8 cellular contexts compared by ENCODE assay signal in genomic region chr19:48842744-48843162, GRCh38. TPM values are rescaled to one million over a fixed set of nuclear protein-coding genes. Genes with fewer than 3 reads are reported as not detected.
DNase-seq lines count a peak whose midpoint lies in the region; ATAC-seq and TF ChIP-seq lines count a peak whose summit lies in the region.

No MANE protein-coding gene starts in this region.

- H3K23me2 ChIP-seq in H9 (ENCODE audit: insufficient read length, low read depth, low read length, poor library complexity, severe bottlenecking), result no peaks in the 10 kb centered on the region

- no peak overlapping the region for H3K27ac ChIP-seq in H9 (ENCODE audit: insufficient read length, low read depth, low read length)

- no peak overlapping the region for H3K23ac ChIP-seq in H9 (ENCODE audit: insufficient read length, low read depth, low read length)

- no peak overlapping the region for H4K8ac ChIP-seq in H9 (replicated peaks; ENCODE audit: insufficient read length, low read depth, low read length)

- no peaks in the 10 kb centered on the region for H3K27me3 ChIP-seq in BJ (ENCODE audit: control insufficient read depth, insufficient read depth, low read length)
- H3K27me3 ChIP-seq in H9 (ENCODE audit: insufficient read depth, low read length), result no peaks in the 10 kb centered on the region

- no peak for DNase-seq in BJ (ENCODE audit: low read depth)
- DNase-seq in H9, result peak; percentile 71
- DNase-seq in NCI-H748 treated with DMSO at 0.1 percent for 48 hours (lab: John Stamatoyannopoulos, UW), result peak; percentile 55
- DNase-seq in activated T-cell treated with anti-CD3 and anti-CD28 coated beads, Interleukin-2, amount 50 U/mL, for 1 hour, result peak; percentile 49
- DNase-seq in fibroblast of mammary gland (ENCODE audit: low read depth), result peak; percentile 61
- peak; percentile 70 for DNase-seq in nephron progenitor cell

- CTCF ChIA-PET in BJ (lab: Yijun Ruan, JAX), result interaction anchor here (0.6 to 10.7 kb wide), 33 partner anchors 9 to 255 kb away, joined by 3 to 195 read pairs (median 4); partner anchors contain the start of genes BAX, BCAT2 and CA11

- no peak overlapping the region for H2AFZ ChIP-seq in H9 (ENCODE audit: low read length)

- no peak overlapping the region for H3K4me3 ChIP-seq in BJ (ENCODE audit: low read depth, low read length)
- no peak overlapping the region for H3K4me3 ChIP-seq in fibroblast of mammary gland (ENCODE audit: control insufficient read depth, low read depth, low read length)

- no peak overlapping the region for H3K4me2 ChIP-seq in H9 (ENCODE audit: insufficient read depth, insufficient read length, low read length)

- H3K27me3 Mint-ChIP-seq in H9 (ENCODE audit: low read depth) (no peaks in the 10 kb centered on the region), nephron progenitor cell (ENCODE audit: low read depth, poor library complexity) (peaks cover 3% of the 10 kb centered on the region)

- no peak overlapping the region for H2BK5ac ChIP-seq in H9 (ENCODE audit: insufficient read length, low read length)

- no peak overlapping the region for H2AK5ac ChIP-seq in H9 (ENCODE audit: insufficient read length, low read length)

- peaks cover 10% of the 10 kb centered on the region for H3K36me3 ChIP-seq in BJ (ENCODE audit: control insufficient read depth, insufficient read depth, low read length)

- no peak overlapping the region for H2BK12ac ChIP-seq in H9 (ENCODE audit: insufficient read length, low read depth, low read length)

- H3K56ac ChIP-seq in H9 (ENCODE audit: insufficient read length, low read depth, low read length), result no peak overlapping the region

- no peaks in the 10 kb centered on the region for H3K79me2 ChIP-seq in H9 (ENCODE audit: insufficient read depth, low read length)

- no peak overlapping the region for H3K14ac ChIP-seq in H9 (ENCODE audit: insufficient read depth, low read length)

- peak; percentile 79 for TF ChIP-seq CTCF in BJ (IDR thresholded peaks at IDR 0.05; ENCODE audit: insufficient read depth, low read depth, low read length)
- peak; percentile 87 for TF ChIP-seq CTCF in H9 (conservative IDR thresholded peaks at IDR 0.05)
- peak; percentile 80 for TF ChIP-seq CTCF in fibroblast of mammary gland (conservative IDR thresholded peaks at IDR 0.05; ENCODE audit: control insufficient read depth, insufficient read depth, low read depth, low read length)
- TF ChIP-seq CTCF in nephron progenitor cell (IDR thresholded peaks at IDR 0.05), result peak; percentile 77

- H4K20me1 ChIP-seq in H9 (ENCODE audit: control insufficient read depth, insufficient read depth, insufficient read length), result no peaks in the 10 kb centered on the region

- no peak overlapping the region for H2BK20ac ChIP-seq in H9 (ENCODE audit: low read depth, low read length, poor library complexity, severe bottlenecking)

- H4K91ac ChIP-seq in H9 (ENCODE audit: insufficient read length, low read depth, low read length), result no peak overlapping the region

- H3K4ac ChIP-seq in H9 (ENCODE audit: low read depth, low read length), result no peak overlapping the region

- POLR2A ChIA-PET in BJ (lab: Charles Lee), result no interaction called here

- H3K18ac ChIP-seq in H9 (ENCODE audit: insufficient read length, low read depth, low read length), result no peak overlapping the region

- H3K9me3 ChIP-seq in H9 (ENCODE audit: control insufficient read depth, low read depth, low read length), result no peaks in the 10 kb centered on the region

- no peak overlapping the region for H2BK15ac ChIP-seq in H9 (ENCODE audit: low read depth, low read length)

- H2BK120ac ChIP-seq in H9 (ENCODE audit: low read depth, low read length, poor library complexity, severe bottlenecking), result no peak overlapping the region

- no peak overlapping the region for H3T11ph ChIP-seq in H9 (ENCODE audit: low read length)

- no peaks in the 10 kb centered on the region for H3K79me1 ChIP-seq in H9 (ENCODE audit: insufficient read depth, low read depth, low read length, poor library complexity, severe bottlenecking)

- 0 out of 7 replicates have a peak overlapping the region, but pooled peaks of 1 of the 3 experiments have one; percentile 77 for H3K27ac Mint-ChIP-seq in H9
- no peak overlapping the region for H3K27ac Mint-ChIP-seq in nephron progenitor cell

- no peak for ATAC-seq in HG02970 (IDR thresholded peaks at IDR 0.05; ENCODE audit: low FRiP score, unreplicated experiment)
- no peak for ATAC-seq in GM18520 (IDR thresholded peaks at IDR 0.05; ENCODE audit: unreplicated experiment)

- WGBS in H9 (ENCODE audit: extremely low coverage, insufficient read length, low lambda C conversion rate), result no CpG with 5 or more reads among the region's 2 CpGs

- H3K4me3 Mint-ChIP-seq in H9, result no peak overlapping the region
- no peak overlapping the region for H3K4me3 Mint-ChIP-seq in nephron progenitor cell

- H3K9me3 Mint-ChIP-seq in H9 (no peaks in the 10 kb centered on the region), nephron progenitor cell (no peaks in the 10 kb centered on the region)

- no peaks in the 10 kb centered on the region for H3K4me1 ChIP-seq in H9 (ENCODE audit: insufficient read depth, low read length)

- H3K36me3 Mint-ChIP-seq in H9 (ENCODE audit: insufficient read depth in 1 of 3, low read depth in 3 of 3), result peaks cover 4 to 23% (median 23%) of the 10 kb centered on the region in 3 experiments
- H3K36me3 Mint-ChIP-seq in nephron progenitor cell (ENCODE audit: low read depth), result peaks cover 35% of the 10 kb centered on the region

- no peak overlapping the region for H3K9ac ChIP-seq in H9 (ENCODE audit: extremely low read depth, insufficient read length, low read length)

- no peak overlapping the region for H4K5ac ChIP-seq in H9 (ENCODE audit: insufficient read length, low read depth, low read length)

- H3K4me1 Mint-ChIP-seq in H9, result peaks cover 6 to 11% of the 10 kb centered on the region in 2 experiments
- peaks cover 13% of the 10 kb centered on the region for H3K4me1 Mint-ChIP-seq in nephron progenitor cell

RNA-seq across cellular contexts. Expression of gene HSD17B14, which starts 6.5 kb away (rescaled TPM):
- 7.4 and 7.6 TPM in 2 replicates for polyA plus RNA-seq in BJ (2011; rRNA removed)
- 1.1 and 3.5 TPM in 2 replicates for polyA minus RNA-seq in BJ (2011; rRNA and poly(A)+ RNA removed)
- total RNA-seq in H9 (2021), result 11.2 and 11.6 TPM in 2 replicates

RNA-seq across cellular contexts. Expression of gene PLEKHA4, which starts 25.7 kb away (rescaled TPM):
- polyA plus RNA-seq in BJ (2011; rRNA removed), result 3.3 and 5.4 TPM in 2 replicates
- polyA minus RNA-seq in BJ (2011; rRNA and poly(A)+ RNA removed), result 4.7 and 5.2 TPM in 2 replicates
- total RNA-seq in H9 (2021), result 14.3 and 15.3 TPM in 2 replicates

RNA-seq across cellular contexts. Expression of gene PPP1R15A, which starts 29.5 kb away (rescaled TPM):
- polyA plus RNA-seq in BJ (2011; rRNA removed), result 24.7 and 43.0 TPM in 2 replicates
- 12.4 and 13.8 TPM in 2 replicates for polyA minus RNA-seq in BJ (2011; rRNA and poly(A)+ RNA removed)
- total RNA-seq in H9 (2021), result 17.2 and 17.5 TPM in 2 replicates

RNA-seq across cellular contexts. Expression of gene BCAT2, which starts 31.9 kb away (rescaled TPM):
- polyA plus RNA-seq in BJ (2011; rRNA removed), result 32.1 and 52.2 TPM in 2 replicates
- 20.1 and 33.5 TPM in 2 replicates for polyA minus RNA-seq in BJ (2011; rRNA and poly(A)+ RNA removed)
- total RNA-seq in H9 (2021), result 30.6 and 32.7 TPM in 2 replicates

RNA-seq across cellular contexts. Expression of gene TULP2, which starts 55.8 kb away (rescaled TPM):
- polyA plus RNA-seq in BJ (2011; rRNA removed), result 0.07 and 0.10 TPM in 2 replicates
- polyA minus RNA-seq in BJ (2011; rRNA and poly(A)+ RNA removed), result not detected in 2 replicates
- total RNA-seq in H9 (2021), result 0.94 and 1.0 TPM in 2 replicates
